1 cellular context compared by ENCODE assay signal in the genomic region with DNA sequence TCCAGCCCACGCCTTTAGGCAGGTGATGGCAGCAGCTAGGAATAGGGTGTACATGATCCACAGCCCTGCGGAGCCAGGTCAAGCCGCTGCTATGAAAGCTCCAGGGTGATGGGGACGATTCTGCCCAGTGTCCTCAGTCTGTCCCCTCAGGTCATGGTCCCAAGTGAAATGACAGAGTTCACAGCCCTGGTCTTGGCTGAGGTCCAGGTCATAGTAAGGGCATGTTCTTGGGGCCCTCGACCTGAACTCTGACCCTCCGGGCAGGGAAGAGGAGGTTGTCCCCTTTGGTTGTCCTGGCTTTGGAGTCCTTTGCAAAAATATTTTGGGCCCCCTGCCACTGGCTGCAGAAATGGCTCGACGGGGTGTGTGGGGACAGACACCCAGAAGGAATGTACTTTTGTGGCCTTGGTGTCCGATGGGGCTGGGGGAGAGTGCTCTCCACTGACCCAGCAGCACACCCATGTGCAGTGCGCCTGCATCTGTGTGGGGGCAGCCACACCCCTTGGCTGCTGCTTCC.
A peak's percentile ranks its signal among the peaks of the same experiment; 100 is the strongest.
TF ChIP-seq lines count a peak whose summit lies in the region.

No MANE protein-coding gene starts in this region.

TF ChIP-seq in HepG2, 621 proteins besides CTCF, POLR2A, EP300 and RAD21 (continued from another document and continues in another):
- TF ChIP-seq THAP8 (CRISPR knock-in tag; IDR thresholded peaks at IDR 0.05; ENCODE audit: borderline replicate concordance): no peak
- TF ChIP-seq TOE1 (CRISPR knock-in tag; IDR thresholded peaks at IDR 0.05): no peak
- TF ChIP-seq, protein P1, sequence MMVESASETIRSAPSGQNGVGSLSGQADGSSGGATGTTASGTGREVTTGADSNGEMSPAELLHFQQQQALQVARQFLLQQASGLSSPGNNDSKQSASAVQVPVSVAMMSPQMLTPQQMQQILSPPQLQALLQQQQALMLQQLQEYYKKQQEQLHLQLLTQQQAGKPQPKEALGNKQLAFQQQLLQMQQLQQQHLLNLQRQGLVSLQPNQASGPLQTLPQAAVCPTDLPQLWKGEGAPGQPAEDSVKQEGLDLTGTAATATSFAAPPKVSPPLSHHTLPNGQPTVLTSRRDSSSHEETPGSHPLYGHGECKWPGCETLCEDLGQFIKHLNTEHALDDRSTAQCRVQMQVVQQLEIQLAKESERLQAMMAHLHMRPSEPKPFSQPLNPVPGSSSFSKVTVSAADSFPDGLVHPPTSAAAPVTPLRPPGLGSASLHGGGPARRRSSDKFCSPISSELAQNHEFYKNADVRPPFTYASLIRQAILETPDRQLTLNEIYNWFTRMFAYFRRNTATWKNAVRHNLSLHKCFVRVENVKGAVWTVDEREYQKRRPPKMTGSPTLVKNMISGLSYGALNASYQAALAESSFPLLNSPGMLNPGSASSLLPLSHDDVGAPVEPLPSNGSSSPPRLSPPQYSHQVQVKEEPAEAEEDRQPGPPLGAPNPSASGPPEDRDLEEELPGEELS (CRISPR knock-in tag; IDR thresholded peaks at IDR 0.05): no peak
- no peak for TF ChIP-seq BRD4 (CRISPR knock-in tag; IDR thresholded peaks at IDR 0.05)
- no peak for TF ChIP-seq CREBL2 (CRISPR knock-in tag; IDR thresholded peaks at IDR 0.05; ENCODE audit: borderline replicate concordance)
- TF ChIP-seq, protein P2, sequence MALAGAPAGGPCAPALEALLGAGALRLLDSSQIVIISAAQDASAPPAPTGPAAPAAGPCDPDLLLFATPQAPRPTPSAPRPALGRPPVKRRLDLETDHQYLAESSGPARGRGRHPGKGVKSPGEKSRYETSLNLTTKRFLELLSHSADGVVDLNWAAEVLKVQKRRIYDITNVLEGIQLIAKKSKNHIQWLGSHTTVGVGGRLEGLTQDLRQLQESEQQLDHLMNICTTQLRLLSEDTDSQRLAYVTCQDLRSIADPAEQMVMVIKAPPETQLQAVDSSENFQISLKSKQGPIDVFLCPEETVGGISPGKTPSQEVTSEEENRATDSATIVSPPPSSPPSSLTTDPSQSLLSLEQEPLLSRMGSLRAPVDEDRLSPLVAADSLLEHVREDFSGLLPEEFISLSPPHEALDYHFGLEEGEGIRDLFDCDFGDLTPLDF (CRISPR knock-in tag; IDR thresholded peaks at IDR 0.05): no peak
- TF ChIP-seq ISL2 (CRISPR knock-in tag; IDR thresholded peaks at IDR 0.05): no peak
- TF ChIP-seq ZNF770 (CRISPR knock-in tag; IDR thresholded peaks at IDR 0.05): no peak
- TF ChIP-seq ETV6 (CRISPR knock-in tag; conservative IDR thresholded peaks at IDR 0.05): no peak
- TF ChIP-seq SRSF9 (IDR thresholded peaks at IDR 0.05; ENCODE audit: borderline replicate concordance, insufficient read depth, low read depth, low read length, poor library complexity, severe bottlenecking): no peak
- peak; percentile 72 for TF ChIP-seq RARA (CRISPR knock-in tag; IDR thresholded peaks at IDR 0.05)
- peak; percentile 97 for TF ChIP-seq AGO2 (optimal IDR thresholded peaks at IDR 0.05; ENCODE audit: low read depth, low read length)
- TF ChIP-seq ZNF121 (CRISPR knock-in tag; IDR thresholded peaks at IDR 0.05): no peak
- no peak for TF ChIP-seq MXD4 (CRISPR knock-in tag; IDR thresholded peaks at IDR 0.05)
- no peak for TF ChIP-seq CCAR2 (optimal IDR thresholded peaks at IDR 0.05; ENCODE audit: low read depth, low read length)
- peak; percentile 44; the same call in 1 of the 2 replicates for TF ChIP-seq SALL1 (CRISPR knock-in tag; IDR thresholded peaks at IDR 0.05)
- TF ChIP-seq ZFP91 (CRISPR knock-in tag; IDR thresholded peaks at IDR 0.05; ENCODE audit: borderline replicate concordance): peak; percentile 59; the same call in 1 of the 2 replicates
- TF ChIP-seq, protein P3, sequence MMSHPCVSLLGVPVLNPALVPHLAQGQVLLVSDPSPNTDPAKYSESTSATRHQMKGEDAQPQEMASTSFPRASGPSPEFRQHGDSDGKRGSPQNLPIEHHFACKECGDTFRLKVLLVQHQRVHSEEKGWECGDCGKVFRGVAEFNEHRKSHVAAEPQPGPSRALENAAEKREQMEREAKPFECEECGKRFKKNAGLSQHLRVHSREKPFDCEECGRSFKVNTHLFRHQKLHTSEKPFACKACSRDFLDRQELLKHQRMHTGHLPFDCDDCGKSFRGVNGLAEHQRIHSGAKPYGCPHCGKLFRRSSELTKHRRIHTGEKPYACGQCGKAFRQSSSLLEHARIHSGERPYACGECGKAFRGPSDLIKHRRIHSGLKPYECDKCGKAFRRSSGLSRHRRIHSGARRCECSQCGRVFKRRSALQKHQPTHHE (CRISPR knock-in tag; IDR thresholded peaks at IDR 0.05; ENCODE audit: borderline replicate concordance): no peak
- TF ChIP-seq PRMT3 (CRISPR knock-in tag; IDR thresholded peaks at IDR 0.05; ENCODE audit: borderline replicate concordance, low read depth): no peak
- TF ChIP-seq KLF15 (CRISPR knock-in tag; IDR thresholded peaks at IDR 0.05; ENCODE audit: borderline replicate concordance): no peak
- no peak for TF ChIP-seq XBP1 (CRISPR knock-in tag; IDR thresholded peaks at IDR 0.05)
- TF ChIP-seq HNF4G (IDR thresholded peaks at IDR 0.05; ENCODE audit: borderline replicate concordance, low read depth, low read length): no peak
- TF ChIP-seq HNF4G (CRISPR knock-in tag; IDR thresholded peaks at IDR 0.05; ENCODE audit: borderline replicate concordance, low read depth): peak; percentile 53; the same call in 1 of the 2 replicates
- peak; percentile 63; the same call in 1 of the 2 replicates for TF ChIP-seq ZNF317 (CRISPR knock-in tag; IDR thresholded peaks at IDR 0.05)
- TF ChIP-seq RFX1 (IDR thresholded peaks at IDR 0.05): no peak
- TF ChIP-seq GATA4 (IDR thresholded peaks at IDR 0.05; ENCODE audit: borderline replicate concordance, low read depth): no peak
- TF ChIP-seq, protein P4, sequence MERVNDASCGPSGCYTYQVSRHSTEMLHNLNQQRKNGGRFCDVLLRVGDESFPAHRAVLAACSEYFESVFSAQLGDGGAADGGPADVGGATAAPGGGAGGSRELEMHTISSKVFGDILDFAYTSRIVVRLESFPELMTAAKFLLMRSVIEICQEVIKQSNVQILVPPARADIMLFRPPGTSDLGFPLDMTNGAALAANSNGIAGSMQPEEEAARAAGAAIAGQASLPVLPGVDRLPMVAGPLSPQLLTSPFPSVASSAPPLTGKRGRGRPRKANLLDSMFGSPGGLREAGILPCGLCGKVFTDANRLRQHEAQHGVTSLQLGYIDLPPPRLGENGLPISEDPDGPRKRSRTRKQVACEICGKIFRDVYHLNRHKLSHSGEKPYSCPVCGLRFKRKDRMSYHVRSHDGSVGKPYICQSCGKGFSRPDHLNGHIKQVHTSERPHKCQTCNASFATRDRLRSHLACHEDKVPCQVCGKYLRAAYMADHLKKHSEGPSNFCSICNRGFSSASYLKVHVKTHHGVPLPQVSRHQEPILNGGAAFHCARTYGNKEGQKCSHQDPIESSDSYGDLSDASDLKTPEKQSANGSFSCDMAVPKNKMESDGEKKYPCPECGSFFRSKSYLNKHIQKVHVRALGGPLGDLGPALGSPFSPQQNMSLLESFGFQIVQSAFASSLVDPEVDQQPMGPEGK (CRISPR knock-in tag; IDR thresholded peaks at IDR 0.05): 0 out of 2 replicates have a peak, but pooled peaks have one; percentile 23
- no peak for TF ChIP-seq ZBTB8A (CRISPR knock-in tag; IDR thresholded peaks at IDR 0.05; ENCODE audit: borderline replicate concordance, low read depth)
- TF ChIP-seq KDM2A (CRISPR knock-in tag; IDR thresholded peaks at IDR 0.05; ENCODE audit: borderline replicate concordance, low read depth): peak; percentile 44; the same call in 1 of the 2 replicates
- no peak for TF ChIP-seq ZBTB1 (CRISPR knock-in tag; IDR thresholded peaks at IDR 0.05; ENCODE audit: borderline replicate concordance)
- no peak for TF ChIP-seq ZNF652 (CRISPR knock-in tag; IDR thresholded peaks at IDR 0.05; ENCODE audit: borderline replicate concordance, low read depth)
- TF ChIP-seq ZMAT5 (CRISPR knock-in tag; IDR thresholded peaks at IDR 0.05; ENCODE audit: borderline replicate concordance, low read depth): no peak
- TF ChIP-seq ZBTB26 (CRISPR knock-in tag; IDR thresholded peaks at IDR 0.05; ENCODE audit: borderline replicate concordance): no peak
- TF ChIP-seq CBX2 (IDR thresholded peaks at IDR 0.05; ENCODE audit: low read depth, low read length): no peak
- no peak for TF ChIP-seq CBX2 (CRISPR knock-in tag; IDR thresholded peaks at IDR 0.05; ENCODE audit: low read depth)
- no peak for TF ChIP-seq ETV5 (CRISPR knock-in tag; IDR thresholded peaks at IDR 0.05; ENCODE audit: borderline replicate concordance)
- peak; percentile 46; the same call in 1 of the 2 replicates for TF ChIP-seq ARNT2 (CRISPR knock-in tag; IDR thresholded peaks at IDR 0.05; ENCODE audit: low read depth)
- no peak for TF ChIP-seq ZNF24 (IDR thresholded peaks at IDR 0.05)
- TF ChIP-seq POLR2G (IDR thresholded peaks at IDR 0.05; ENCODE audit: low read depth, low read length): peak; percentile 76
- TF ChIP-seq ZBTB33 (CRISPR knock-in tag; IDR thresholded peaks at IDR 0.05): peak; percentile 45; the same call in 1 of the 2 replicates
- TF ChIP-seq JUNB (CRISPR knock-in tag; IDR thresholded peaks at IDR 0.05; ENCODE audit: borderline replicate concordance): no peak
- TF ChIP-seq ZNF562 (CRISPR knock-in tag; IDR thresholded peaks at IDR 0.05; ENCODE audit: borderline replicate concordance): no peak
- no peak for TF ChIP-seq ZNF264 (CRISPR knock-in tag; IDR thresholded peaks at IDR 0.05)
- no peak for TF ChIP-seq GATAD2A (CRISPR knock-in tag; IDR thresholded peaks at IDR 0.05)
- TF ChIP-seq GLI4 (CRISPR knock-in tag; IDR thresholded peaks at IDR 0.05; ENCODE audit: borderline replicate concordance): no peak
- TF ChIP-seq TEAD2 (CRISPR knock-in tag; IDR thresholded peaks at IDR 0.05): no peak
- TF ChIP-seq DDIT3 (CRISPR knock-in tag; IDR thresholded peaks at IDR 0.05): no peak
- TF ChIP-seq ZSCAN21 (CRISPR knock-in tag; IDR thresholded peaks at IDR 0.05; ENCODE audit: borderline replicate concordance): no peak
